ENCODE assay signal across 9 cellular contexts in the genomic region with DNA sequence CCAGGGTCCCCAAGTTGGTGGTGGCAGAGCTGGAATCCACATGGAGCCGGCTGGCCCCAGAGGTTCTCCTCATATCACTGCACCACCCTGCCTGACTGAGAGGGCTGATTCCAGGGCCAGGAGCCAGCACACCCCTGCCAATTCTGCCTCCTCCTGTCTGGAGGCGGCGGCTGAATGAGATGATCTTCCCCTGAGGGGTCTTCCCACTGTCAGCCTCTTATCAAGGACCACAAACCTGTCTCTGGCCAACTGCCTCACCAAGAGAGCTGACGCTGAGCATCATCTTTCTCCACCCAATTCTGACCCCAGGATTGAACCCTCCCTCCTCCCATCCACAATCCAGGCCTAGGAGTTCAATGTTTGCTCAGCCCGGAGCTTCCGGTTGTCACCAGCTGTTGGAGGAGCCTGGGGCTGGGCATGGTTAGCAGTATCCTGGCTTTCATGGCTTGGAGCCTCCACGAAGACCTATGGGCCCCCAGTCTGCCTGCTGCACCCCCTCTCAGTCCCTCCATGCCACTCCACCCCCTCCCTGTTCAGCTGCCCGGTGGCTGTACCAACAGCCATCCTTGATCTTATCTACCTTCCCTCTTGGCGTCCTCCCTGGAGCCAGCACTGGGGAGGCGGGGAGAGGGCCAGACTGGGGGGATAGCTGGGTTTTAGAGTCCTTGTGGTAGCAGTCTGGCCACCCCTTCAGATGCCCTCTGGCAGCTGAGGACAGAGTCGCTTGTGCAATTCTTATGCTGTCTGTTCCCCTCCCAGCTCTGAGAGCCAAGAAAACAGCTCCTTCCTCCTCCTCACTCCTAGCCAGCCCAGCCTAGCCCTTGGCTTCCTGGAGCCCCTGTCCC. TPM values are rescaled to one million over a fixed set of nuclear protein-coding genes. Genes with fewer than 3 reads are reported as not detected.
DNase-seq lines count a peak whose midpoint lies in the region; ATAC-seq and TF ChIP-seq lines count a peak whose summit lies in the region.
"Had no signal": no experiment of that assay in that cellular context is flagged by ENCODE, and none has a peak within 500 bp of the region (broad histone marks: within the 10 kb centered on the region; RNA-seq: fewer than 3 reads in every experiment).

No MANE protein-coding gene starts in this region.

- H4K20me1 ChIP-seq in SK-N-SH (ENCODE audit: insufficient read depth), result no peaks in the 10 kb centered on the region

- H3K9me3 Mint-ChIP-seq in activated CD4-positive, alpha-beta memory T cell treated with anti-CD3 and anti-CD28 coated beads, Interleukin-2, amount 10 ng/mL, durations not matched to agents 7 days and 5 days, result no peaks in the 10 kb centered on the region
- no peaks in the 10 kb centered on the region for H3K9me3 Mint-ChIP-seq in activated CD4-positive, alpha-beta memory T cell treated with anti-CD3 and anti-CD28 coated beads for 36 hours
- H3K9me3 Mint-ChIP-seq in type B pancreatic cell, result peaks cover 4% of the 10 kb centered on the region

- H3K36me3 Mint-ChIP-seq in activated CD4-positive, alpha-beta memory T cell treated with anti-CD3 and anti-CD28 coated beads, Interleukin-2, amount 10 ng/mL, durations not matched to agents 7 days and 5 days (ENCODE audit: low read depth), result no peaks in the 10 kb centered on the region
- H3K36me3 Mint-ChIP-seq in activated CD4-positive, alpha-beta memory T cell treated with anti-CD3 and anti-CD28 coated beads for 36 hours, result no peaks in the 10 kb centered on the region
- peaks cover 4% of the 10 kb centered on the region for H3K36me3 Mint-ChIP-seq in type B pancreatic cell

- peak; percentile 17 to 41; a peak in 1 of 4 replicates for TF ChIP-seq EP300 in SK-N-SH (IDR thresholded peaks at IDR 0.05; ENCODE audit: borderline replicate concordance in 1 of 2, low read depth in 1 of 2, low read length in 1 of 2)

- peaks cover 38% of the 10 kb centered on the region for H3F3A ChIP-seq in SK-N-SH (replicated peaks; ENCODE audit: insufficient read depth)

- H3K4me2 ChIP-seq in SK-N-SH, result peak overlapping the region; percentile 56

- H3K9ac ChIP-seq in SK-N-SH, result peak overlapping the region; percentile 31; the same call in 1 of the 2 replicates

- H3K9me3 ChIP-seq in SK-N-SH, result no peaks in the 10 kb centered on the region

- no peak for ATAC-seq in GM19397 (IDR thresholded peaks at IDR 0.05; ENCODE audit: unreplicated experiment)

- CTCF ChIA-PET in activated CD4-positive, alpha-beta memory T cell treated with anti-CD3 and anti-CD28 coated beads, Interleukin-2, amount 10 ng/mL, durations not matched to agents 7 days and 5 days (lab: Charles Lee), result interaction anchor here (1.1 kb wide), 2 partner anchors 23 to 30 kb away, joined by 3 to 4 read pairs; no protein-coding TSS in a partner anchor
- CTCF ChIA-PET in activated CD4-positive, alpha-beta memory T cell treated with anti-CD3 and anti-CD28 coated beads for 36 hours (lab: Charles Lee), result interaction anchor here (0.9 kb wide), 1 partner anchor 34 kb away, joined by 4 read pairs; no protein-coding TSS in a partner anchor
- CTCF ChIA-PET in SK-N-SH (lab: Yijun Ruan, JAX), result interaction anchor here (0.6 to 5.5 kb wide), 26 partner anchors 8 to 1896 kb away, joined by 3 to 38 read pairs (median 4); a partner anchor contains a TSS

- H3K27ac Mint-ChIP-seq in activated CD4-positive, alpha-beta memory T cell treated with anti-CD3 and anti-CD28 coated beads, Interleukin-2, amount 10 ng/mL, durations not matched to agents 7 days and 5 days, result peak overlapping the region; percentile 3
- no peak overlapping the region for H3K27ac Mint-ChIP-seq in activated CD4-positive, alpha-beta memory T cell treated with anti-CD3 and anti-CD28 coated beads for 36 hours
- H3K27ac Mint-ChIP-seq in type B pancreatic cell, result peak overlapping the region; percentile 99

- no peak overlapping the region for H3K4me3 Mint-ChIP-seq in activated CD4-positive, alpha-beta memory T cell treated with anti-CD3 and anti-CD28 coated beads, Interleukin-2, amount 10 ng/mL, durations not matched to agents 7 days and 5 days
- H3K4me3 Mint-ChIP-seq in activated CD4-positive, alpha-beta memory T cell treated with anti-CD3 and anti-CD28 coated beads for 36 hours, result no peak overlapping the region
- no peak overlapping the region for H3K4me3 Mint-ChIP-seq in type B pancreatic cell

- TF ChIP-seq CTCF in SK-N-SH (IDR thresholded peaks at IDR 0.05) (no peak), type B pancreatic cell (conservative IDR thresholded peaks at IDR 0.05) (no peak)

- peaks cover 7% of the 10 kb centered on the region for H3K27me3 Mint-ChIP-seq in activated CD4-positive, alpha-beta memory T cell treated with anti-CD3 and anti-CD28 coated beads, Interleukin-2, amount 10 ng/mL, durations not matched to agents 7 days and 5 days
- H3K27me3 Mint-ChIP-seq in activated CD4-positive, alpha-beta memory T cell treated with anti-CD3 and anti-CD28 coated beads for 36 hours, result no peaks in the 10 kb centered on the region
- H3K27me3 Mint-ChIP-seq in type B pancreatic cell, result peaks cover 6% of the 10 kb centered on the region

- H3K79me2 ChIP-seq in SK-N-SH (ENCODE audit: insufficient read depth), result peaks cover 6% of the 10 kb centered on the region; the same call in 1 of the 2 replicates

- H3K4me1 Mint-ChIP-seq in activated CD4-positive, alpha-beta memory T cell treated with anti-CD3 and anti-CD28 coated beads, Interleukin-2, amount 10 ng/mL, durations not matched to agents 7 days and 5 days, result peaks cover 32% of the 10 kb centered on the region
- H3K4me1 Mint-ChIP-seq in activated CD4-positive, alpha-beta memory T cell treated with anti-CD3 and anti-CD28 coated beads for 36 hours (ENCODE audit: low read depth), result peaks cover 14% of the 10 kb centered on the region
- peaks cover 21% of the 10 kb centered on the region for H3K4me1 Mint-ChIP-seq in type B pancreatic cell (ENCODE audit: unreplicated experiment)

- WGBS in SK-N-SH (ENCODE audit: low lambda C conversion rate), result 21% methylated on average over 11 of the region's 11 CpGs

- no peak overlapping the region; the same call in 1 of the 2 replicates for H2AFZ ChIP-seq in SK-N-SH (ENCODE audit: low read depth)

- H3K4me1 ChIP-seq in SK-N-SH (ENCODE audit: control insufficient read depth in 1 of 2, insufficient read depth in 2 of 2, low read depth in 1 of 2, low read length in 1 of 2), result peaks cover 39 to 44% of the 10 kb centered on the region in 2 experiments

- no peak for DNase-seq in activated CD4-positive, alpha-beta memory T cell treated with anti-CD3 and anti-CD28 coated beads, Interleukin-2, amount 10 ng/mL, durations not matched to agents 7 days and 5 days
- DNase-seq in activated CD4-positive, alpha-beta memory T cell treated with anti-CD3 and anti-CD28 coated beads for 36 hours, result no peak
- DNase-seq in SK-N-SH, result peak; percentile 87
- DNase-seq in iris pigment epithelial cell (ENCODE audit: low read depth), result peak; percentile 32
- no peak for DNase-seq in type B pancreatic cell (ENCODE audit: extremely low spot score, unreplicated experiment)
- no peak for DNase-seq in OCI-M1 (lab: John Stamatoyannopoulos, UW)
- no peak for DNase-seq in DMS79 (lab: John Stamatoyannopoulos, UW)
- DNase-seq: C1 segment of cervical spinal cord had no signal

- no peaks in the 10 kb centered on the region for H3K27me3 ChIP-seq in SK-N-SH (ENCODE audit: insufficient read depth)

- peak overlapping the region; percentile 77 for H3K27ac ChIP-seq in SK-N-SH (ENCODE audit: low read depth in 2 of 2, low read length in 1 of 2)

- no peak overlapping the region for H3K4me3 ChIP-seq in SK-N-SH (ENCODE audit: low read depth in 2 of 2, low read length in 1 of 2)

- intact Hi-C loops in activated CD4-positive, alpha-beta memory T cell treated with anti-CD3 and anti-CD28 coated beads for 36 hours (cut with micrococcal nuclease), result no loop called here

- H3K36me3 ChIP-seq in SK-N-SH (replicated peaks in 1 of 2; ENCODE audit: control insufficient read depth in 1 of 2, insufficient read depth in 2 of 2, low read length in 1 of 2), result peaks cover 9 to 23% of the 10 kb centered on the region in 2 experiments

- POLR2A ChIA-PET in activated CD4-positive, alpha-beta memory T cell treated with anti-CD3 and anti-CD28 coated beads, Interleukin-2, amount 10 ng/mL, durations not matched to agents 7 days and 5 days (lab: Charles Lee), result interaction anchor here (1.3 to 1.7 kb wide), 3 partner anchors 10 to 287 kb away, joined by 3 to 4 read pairs (median 3); a partner anchor contains a TSS
- POLR2A ChIA-PET in activated CD4-positive, alpha-beta memory T cell treated with anti-CD3 and anti-CD28 coated beads for 36 hours (lab: Charles Lee), result no interaction called here
- POLR2A ChIA-PET in SK-N-SH (lab: Yijun Ruan, JAX), result interaction anchor here (0.7 to 1.4 kb wide), 4 partner anchors 18 to 384 kb away, joined by 3 to 5 read pairs (median 4); a partner anchor contains a TSS

- TF ChIP-seq RAD21 in SK-N-SH (IDR thresholded peaks at IDR 0.05; ENCODE audit: low read length), result 0 out of 2 replicates have a peak, but pooled peaks have one; percentile 3

- H3K9me2 ChIP-seq in SK-N-SH, result no peaks in the 10 kb centered on the region

TF ChIP-seq in SK-N-SH, 30 proteins besides CTCF, POLR2A, EP300 and RAD21 (continues in another document):
- TF ChIP-seq FOXJ3 (CRISPR knock-in tag; IDR thresholded peaks at IDR 0.05), result no peak

RNA-seq across cellular contexts. Expression of a gene that starts 25.6 kb away (rescaled TPM):
- total RNA-seq in activated CD4-positive, alpha-beta memory T cell treated with anti-CD3 and anti-CD28 coated beads, Interleukin-2, amount 10 ng/mL, durations not matched to agents 7 days and 5 days, result under 1 TPM in 1 of 2 experiments, not detected in 1; 0.25 TPM
- total RNA-seq in activated CD4-positive, alpha-beta memory T cell treated with anti-CD3 and anti-CD28 coated beads for 36 hours, result not detected
- polyA plus RNA-seq in SK-N-SH (2012; rRNA removed), result 185 and 209 TPM in 2 replicates
- 29.0 and 41.5 TPM in 2 replicates for polyA plus RNA-seq in SK-N-SH (2012; cell fraction: cytosol; rRNA removed)
- polyA plus RNA-seq in SK-N-SH (2012; cell fraction: nucleus; rRNA removed), result 1,427 and 1,497 TPM in 2 replicates
- 10.6 and 13.3 TPM in 2 replicates for total RNA-seq in type B pancreatic cell (ENCODE audit: low replicate concordance)

RNA-seq across cellular contexts. Expression of a gene that starts 47.5 kb away (rescaled TPM):
- total RNA-seq in activated CD4-positive, alpha-beta memory T cell treated with anti-CD3 and anti-CD28 coated beads, Interleukin-2, amount 10 ng/mL, durations not matched to agents 7 days and 5 days, result 10 to 100 TPM; 29.8 to 31.1 TPM
- 10 to 100 TPM; 27.4 to 27.8 TPM for total RNA-seq in activated CD4-positive, alpha-beta memory T cell treated with anti-CD3 and anti-CD28 coated beads for 36 hours
- polyA plus RNA-seq in SK-N-SH (2012; rRNA removed), result 33.6 and 46.3 TPM in 2 replicates
- polyA plus RNA-seq in SK-N-SH (2012; cell fraction: cytosol; rRNA removed), result 43.8 and 47.2 TPM in 2 replicates
- polyA plus RNA-seq in SK-N-SH (2012; cell fraction: nucleus; rRNA removed), result 20.8 and 38.1 TPM in 2 replicates
- 21.0 and 38.4 TPM in 2 replicates for total RNA-seq in type B pancreatic cell (ENCODE audit: low replicate concordance)

RNA-seq across cellular contexts. Expression of a gene that starts 59.1 kb away (rescaled TPM):
- 100 to 1,000 TPM; 133 to 139 TPM for total RNA-seq in activated CD4-positive, alpha-beta memory T cell treated with anti-CD3 and anti-CD28 coated beads, Interleukin-2, amount 10 ng/mL, durations not matched to agents 7 days and 5 days
- 100 to 1,000 TPM; 120 to 137 TPM for total RNA-seq in activated CD4-positive, alpha-beta memory T cell treated with anti-CD3 and anti-CD28 coated beads for 36 hours
- 154 and 164 TPM in 2 replicates for polyA plus RNA-seq in SK-N-SH (2012; rRNA removed)
- 52.9 and 60.7 TPM in 2 replicates for polyA plus RNA-seq in SK-N-SH (2012; cell fraction: cytosol; rRNA removed)
- polyA plus RNA-seq in SK-N-SH (2012; cell fraction: nucleus; rRNA removed), result 1,155 and 1,243 TPM in 2 replicates
- total RNA-seq in type B pancreatic cell (ENCODE audit: low replicate concordance), result 83.4 and 157 TPM in 2 replicates

Comparison
In these comparisons a context has a peak if more than half of its experiments do, and no peak if none do; other contexts are left out.
1. DNase-seq: peak in SK-N-SH (single experiment) and iris pigment epithelial cell (single experiment); none in activated CD4-positive, alpha-beta memory T cell treated with anti-CD3 and anti-CD28 coated beads, Interleukin-2, amount 10 ng/mL, durations not matched to agents 7 days and 5 days (single experiment), activated CD4-positive, alpha-beta memory T cell treated with anti-CD3 and anti-CD28 coated beads for 36 hours (single experiment), type B pancreatic cell (single experiment), OCI-M1 (single experiment) and DMS79 (single experiment).